25 cellular contexts compared by ENCODE assay signal in genomic region chr10:71001470-71001869, GRCh38.
"Had no signal": no experiment of that assay in that cellular context is flagged by ENCODE, and none has a peak within 500 bp of the region (broad histone marks: within the 10 kb centered on the region; RNA-seq: fewer than 3 reads in every experiment).

No MANE protein-coding gene starts in this region.

- H3K27ac ChIP-seq: brain microvascular endothelial cell, KMS-11 had no signal

- H3K36me3 Mint-ChIP-seq: activated CD4-positive, alpha-beta memory T cell treated with anti-CD3 and anti-CD28 coated beads for 36 hours; activated naive CD4-positive, alpha-beta T cell treated with anti-CD3 and anti-CD28 coated beads, Interleukin-2, amount 50 U/mL, for 72 hours had no signal

- H3K36me3 ChIP-seq: brain microvascular endothelial cell had no signal

- H3K27ac Mint-ChIP-seq: activated B cell treated with CpG ODN at 0.5 μM for 24 hours; activated CD4-positive, alpha-beta memory T cell treated with anti-CD3 and anti-CD28 coated beads for 36 hours; activated CD4-positive, alpha-beta T cell treated with anti-CD3 and anti-CD28 coated beads, Interleukin-2, amount 10 ng/mL, durations not matched to agents 7 days and 5 days; activated naive CD4-positive, alpha-beta T cell treated with anti-CD3 and anti-CD28 coated beads, Interleukin-2, amount 50 U/mL, for 72 hours; activated naive CD8-positive, alpha-beta T cell treated with anti-CD3 and anti-CD28 coated beads, Interleukin-2, amount 50 U/mL, for 24 hours; T-helper 17 cell had no signal

- H3K9me3 Mint-ChIP-seq: activated CD4-positive, alpha-beta memory T cell treated with anti-CD3 and anti-CD28 coated beads for 36 hours; activated CD4-positive, alpha-beta T cell treated with anti-CD3 and anti-CD28 coated beads, Interleukin-2, amount 10 ng/mL, durations not matched to agents 7 days and 5 days; activated T-cell treated with anti-CD3 and anti-CD28 coated beads, Interleukin-2, amount 50 U/mL, for 4 hours had no signal

- FAIRE-seq: RCC 7860, TTC549 had no signal

- DNase-seq: activated B cell treated with CpG ODN at 0.5 μM for 24 hours; activated CD4-positive, alpha-beta memory T cell treated with anti-CD3 and anti-CD28 coated beads for 36 hours; activated CD4-positive, alpha-beta T cell treated with anti-CD3 and anti-CD28 coated beads, Interleukin-2, amount 10 ng/mL, durations not matched to agents 7 days and 5 days; activated CD8-positive, alpha-beta memory T cell treated with anti-CD3 and anti-CD28 coated beads for 24 hours; activated effector memory CD4-positive, alpha-beta T cell treated with anti-CD3 and anti-CD28 coated beads, Interleukin-2, amount 50 U/mL, for 16 hours; activated naive CD4-positive, alpha-beta T cell treated with Interleukin-2 at 50 U/mL for 16 hours; activated naive CD8-positive, alpha-beta T cell treated with anti-CD3 and anti-CD28 coated beads, Interleukin-2, amount 50 U/mL, for 24 hours; activated T-cell treated with anti-CD3 and anti-CD28 coated beads, Interleukin-2, amount 50 U/mL, for 4 hours; amniotic stem cell; brain microvascular endothelial cell; caudate nucleus; MM.1S; NCI-H1105; NCI-H1436; NCI-H187; NCI-H2081; NCI-H446; NCI-H524; SIG-M5; T-helper 17 cell; T-helper 9 cell had no signal

- ATAC-seq: activated naive CD4-positive, alpha-beta T cell treated with anti-CD3 and anti-CD28 coated beads, Interleukin-2, amount 50 U/mL, for 72 hours; activated naive CD8-positive, alpha-beta T cell treated with anti-CD3 and anti-CD28 coated beads, Interleukin-2, amount 50 U/mL, for 24 hours; activated T-cell treated with anti-CD3 and anti-CD28 coated beads, Interleukin-2, amount 50 U/mL, for 4 hours; T-helper 17 cell had no signal

- H3K4me3 Mint-ChIP-seq: activated B cell treated with CpG ODN at 0.5 μM for 24 hours; activated CD4-positive, alpha-beta memory T cell treated with anti-CD3 and anti-CD28 coated beads for 36 hours; activated CD4-positive, alpha-beta T cell treated with anti-CD3 and anti-CD28 coated beads, Interleukin-2, amount 10 ng/mL, durations not matched to agents 7 days and 5 days; activated naive CD8-positive, alpha-beta T cell treated with anti-CD3 and anti-CD28 coated beads, Interleukin-2, amount 50 U/mL, for 24 hours; activated T-cell treated with anti-CD3 and anti-CD28 coated beads, Interleukin-2, amount 50 U/mL, for 4 hours; T-helper 17 cell had no signal

- H3K4me1 Mint-ChIP-seq: activated B cell treated with CpG ODN at 0.5 μM for 24 hours; activated CD4-positive, alpha-beta T cell treated with anti-CD3 and anti-CD28 coated beads, Interleukin-2, amount 10 ng/mL, durations not matched to agents 7 days and 5 days; activated naive CD8-positive, alpha-beta T cell treated with anti-CD3 and anti-CD28 coated beads, Interleukin-2, amount 50 U/mL, for 24 hours; T-helper 17 cell had no signal

- H3K4me2 ChIP-seq: KMS-11 had no signal

- H3K9ac ChIP-seq: KMS-11 had no signal
